In genomic region chr10:71319800-71320392, GRCh38 we compare ENCODE assay signal across 8 cellular contexts. TPM values are rescaled to one million over a fixed set of nuclear protein-coding genes. Genes with fewer than 3 reads are reported as not detected.
DNase-seq lines count a peak whose midpoint lies in the region; ATAC-seq, FAIRE-seq and TF ChIP-seq lines count a peak whose summit lies in the region.

No MANE protein-coding gene starts in this region.

- peak overlapping the region; percentile 96 for H3K9ac ChIP-seq in mesendoderm (ENCODE audit: low read length)

- no peaks in the 10 kb centered on the region for H3K79me2 ChIP-seq in mesendoderm (ENCODE audit: control insufficient read depth, insufficient read depth, low read length)

- no peak overlapping the region for H2BK15ac ChIP-seq in mesendoderm (replicated peaks; ENCODE audit: low read depth)

- H3K4me1 Mint-ChIP-seq in HFFc6 (ENCODE audit: low read depth): no peaks in the 10 kb centered on the region

- no peak overlapping the region for H4K8ac ChIP-seq in mesendoderm (ENCODE audit: low read depth, low read length)

- H3K4me2 ChIP-seq in A549: peak overlapping the region; percentile 82
- peak overlapping the region; percentile 86 for H3K4me2 ChIP-seq in mesendoderm (ENCODE audit: low read length)

- no peak overlapping the region for H3K4ac ChIP-seq in mesendoderm (ENCODE audit: low read depth, low read length)

- no peak overlapping the region for H3K18ac ChIP-seq in mesendoderm (ENCODE audit: low read length)

- peak overlapping the region; percentile 97 for H3K56ac ChIP-seq in mesendoderm (ENCODE audit: low read length)

- H3K23ac ChIP-seq in mesendoderm (ENCODE audit: low read length): peak overlapping the region; percentile 85

- POLR2A ChIA-PET in A549 (lab: Yijun Ruan, JAX): interaction anchor here (0.9 to 2.6 kb wide), 6 partner anchors 9 to 388 kb away, joined by 3 to 36 read pairs (median 16); partner anchors contain the start of gene CDH23

- peak overlapping the region; percentile 96 for H3K4me3 Mint-ChIP-seq in HFFc6

- H4K5ac ChIP-seq in mesendoderm (ENCODE audit: low read length): no peak overlapping the region

- peak; percentile 40 to 58; a peak in 5 of 6 replicates for ATAC-seq in A549
- no peak for ATAC-seq in GM18519 (IDR thresholded peaks at IDR 0.05; ENCODE audit: low FRiP score, unreplicated experiment)
- no peak for ATAC-seq in GM18502 (IDR thresholded peaks at IDR 0.05; ENCODE audit: poor library complexity, unreplicated experiment)
- no peak for ATAC-seq in GM19467 (IDR thresholded peaks at IDR 0.05; ENCODE audit: unreplicated experiment)

- no peak for FAIRE-seq in A549 (lab: Jason Lieb, UNC)

- TF ChIP-seq EP300 in A549 (IDR thresholded peaks at IDR 0.05): no peak

- no peak overlapping the region for H2AK5ac ChIP-seq in mesendoderm (ENCODE audit: low read length)

- no peak overlapping the region for H2BK5ac ChIP-seq in mesendoderm (ENCODE audit: low read length)

- TF ChIP-seq RAD21 in A549 (conservative IDR thresholded peaks at IDR 0.05 in 1 of 2, IDR thresholded peaks at IDR 0.05 in 1 of 2): no peak

- H3K27ac Mint-ChIP-seq in HFFc6: 0 out of 2 replicates have a peak overlapping the region, but pooled peaks have one; percentile 64

- WGBS in A549 (ENCODE audit: missing lambda C conversion rate): 58% methylated on average over 5 of the region's 8 CpGs
- no CpG with 5 or more reads among the region's 8 CpGs for WGBS in mesendoderm (ENCODE audit: extremely low coverage, insufficient coverage, low lambda C conversion rate)

- in situ Hi-C loops in astrocyte of the spinal cord (cut with HindIII; ENCODE audit: low sequenced_read_pairs): no loop called here

- no peaks in the 10 kb centered on the region for H3K9me3 Mint-ChIP-seq in HFFc6

- H3K27ac ChIP-seq in A549: peak overlapping the region; percentile 89 to 96
- no peak overlapping the region for H3K27ac ChIP-seq in mesendoderm (ENCODE audit: low read depth, low read length)

- peaks cover 11% of the 10 kb centered on the region for H3K4me1 ChIP-seq in A549
- H3K4me1 ChIP-seq in mesendoderm (ENCODE audit: control insufficient read depth, low read depth, low read length): no peaks in the 10 kb centered on the region

- H3K36me3 Mint-ChIP-seq in HFFc6 (ENCODE audit: low read depth): peaks cover 9% of the 10 kb centered on the region

- H3K27me3 ChIP-seq in mesendoderm (ENCODE audit: insufficient read depth, low read length, poor library complexity): no peaks in the 10 kb centered on the region

- DNase-seq in A549 (ENCODE audit: low read depth in 1 of 2, low spot score in 1 of 2) (no peak), HFFc6 (no peak), astrocyte of the spinal cord (ENCODE audit: low read depth, low spot score) (no peak), mesendoderm (no peak), NCI-H1417 (lab: John Stamatoyannopoulos, UW) (no peak)

- TF ChIP-seq CTCF in A549 (IDR thresholded peaks at IDR 0.05) (no peak; the same call in 2 of the 3 replicates), HFFc6 (IDR thresholded peaks at IDR 0.05) (peak; percentile 11; the same call in 1 of the 2 replicates), astrocyte of the spinal cord (IDR thresholded peaks at IDR 0.05; ENCODE audit: low read depth, low read length) (no peak)

- CTCF ChIA-PET in A549 (lab: Yijun Ruan, JAX): interaction anchor here (0.5 to 44.0 kb wide), 44 partner anchors 10 to 577 kb away, joined by 3 to 977 read pairs (median 4); partner anchors contain the start of genes CDH23 and VSIR

- H3K9me3 ChIP-seq in A549: no peaks in the 10 kb centered on the region

- H2BK120ac ChIP-seq in mesendoderm (ENCODE audit: low read depth, low read length): no peak overlapping the region

- H3K4me3 ChIP-seq in A549 (peak overlapping the region; percentile 78), astrocyte of the spinal cord (ENCODE audit: low read depth, low read length) (peak overlapping the region; percentile 68), mesendoderm (ENCODE audit: low read length) (no peak overlapping the region)

- TF ChIP-seq POLR2A in A549 (IDR thresholded peaks at IDR 0.05; ENCODE audit: low read length): no peak

- peaks cover 3% of the 10 kb centered on the region for H3K27me3 Mint-ChIP-seq in HFFc6 (ENCODE audit: insufficient read depth)

- H3K36me3 ChIP-seq in mesendoderm (ENCODE audit: control insufficient read depth, insufficient read depth, low read length): peaks cover 1% of the 10 kb centered on the region

- no peaks in the 10 kb centered on the region for H3K79me1 ChIP-seq in mesendoderm (ENCODE audit: low read length)

TF ChIP-seq in A549, 52 proteins besides CTCF, POLR2A, EP300 and RAD21 (continues in another document):
- TF ChIP-seq TP53 (CRISPR knock-in tag; IDR thresholded peaks at IDR 0.05) (no peak), FOSB (CRISPR knock-in tag; IDR thresholded peaks at IDR 0.05) (no peak), ZSCAN20 (CRISPR knock-in tag; IDR thresholded peaks at IDR 0.05) (no peak), PHF8 (IDR thresholded peaks at IDR 0.05; ENCODE audit: borderline replicate concordance, low read depth) (no peak), EHMT2 (IDR thresholded peaks at IDR 0.05; ENCODE audit: low read depth) (no peak), MAX (IDR thresholded peaks at IDR 0.05) (no peak), HOXB13 (CRISPR knock-in tag; IDR thresholded peaks at IDR 0.05; ENCODE audit: low read depth) (no peak), ZFP36 (IDR thresholded peaks at IDR 0.05; ENCODE audit: borderline replicate concordance, partially characterized antibody) (no peak), ELK1 (IDR thresholded peaks at IDR 0.05; ENCODE audit: low read depth, low read length) (no peak), TFCP2L1 (CRISPR knock-in tag; IDR thresholded peaks at IDR 0.05) (no peak), JUN (IDR thresholded peaks at IDR 0.05) (no peak), CHD2 (IDR thresholded peaks at IDR 0.05; ENCODE audit: low read length, partially characterized antibody) (no peak), ZC3H11A (IDR thresholded peaks at IDR 0.05) (no peak), BCL3 (IDR thresholded peaks at IDR 0.05) (no peak), MAFK (IDR thresholded peaks at IDR 0.05; ENCODE audit: partially characterized antibody) (no peak), CBX8 (IDR thresholded peaks at IDR 0.05) (no peak), HEYL (CRISPR knock-in tag; IDR thresholded peaks at IDR 0.05) (no peak), KDM5A (IDR thresholded peaks at IDR 0.05) (no peak), CEBPB (IDR thresholded peaks at IDR 0.05) (no peak)

RNA-seq across cellular contexts. Expression of gene SLC29A3, which starts 0.8 kb away (rescaled TPM):
- polyA plus RNA-seq in A549 (2011; rRNA removed): 7.2 and 12.6 TPM in 2 replicates
- polyA plus RNA-seq in A549 (2012; cell fraction: cytosol; rRNA removed): 9.7 and 14.7 TPM in 2 replicates
- polyA plus RNA-seq in A549 (2012; cell fraction: nucleus; rRNA removed): 14.0 and 15.5 TPM in 2 replicates
- 9.9 to 11.4 TPM (median 10.2 TPM) in 3 replicates for polyA plus RNA-seq in A549 (2017; fragmentation: RNase III; extraction: RNeasy Plus Mini Kit Qiagen cat#74134 plus additional on column Dnase treatment)
- polyA minus RNA-seq in A549 (2011; rRNA and poly(A)+ RNA removed): 16.2 and 18.7 TPM in 2 replicates
- total RNA-seq in HFFc6 (2021; fragmentation: NEBNext Ultra II Directional; extraction: Animal tissue kit (Norgen Biotek cat#: 25700)): 1 to 10 TPM; 2.1 to 4.4 (median 2.7) TPM
- 9.4 TPM for polyA plus RNA-seq in mesendoderm (2013, experiment 1 of 2)
- polyA plus RNA-seq in mesendoderm (2013, experiment 2 of 2): 8.8 TPM

Comparison
In these comparisons a context has a peak if more than half of its experiments do, and no peak if none do; other contexts are left out.
1. ATAC-seq: peak in A549 (2 of 2); none in GM18519 (single experiment), GM18502 (single experiment) and GM19467 (single experiment).